In genomic region chr10:865257-865656, GRCh38 we compare ENCODE assay signal across 1 cellular context.
TF ChIP-seq lines count a peak whose summit lies in the region.

No MANE protein-coding gene starts in this region.

TF ChIP-seq in WTC11, 78 proteins besides CTCF, POLR2A, EP300 and RAD21 (continued from another document):
- TF ChIP-seq ATF6 (CRISPR knock-in tag; IDR thresholded peaks at IDR 0.05) (no peak), GTF2I (CRISPR knock-in tag; conservative IDR thresholded peaks at IDR 0.05) (no peak), ZNF671 (CRISPR knock-in tag; IDR thresholded peaks at IDR 0.05) (no peak), E2F4 (CRISPR knock-in tag; IDR thresholded peaks at IDR 0.05; ENCODE audit: borderline replicate concordance, low read depth) (no peak), USF1 (CRISPR knock-in tag; IDR thresholded peaks at IDR 0.05) (no peak), SMAD4 (CRISPR knock-in tag; IDR thresholded peaks at IDR 0.05) (no peak), ARID4B (CRISPR knock-in tag; IDR thresholded peaks at IDR 0.05; ENCODE audit: borderline replicate concordance) (no peak)
